1 cellular context compared by ENCODE assay signal in genomic region chr4:1802151-1802715, GRCh38.
A peak's percentile ranks its signal among the peaks of the same experiment; 100 is the strongest.
TF ChIP-seq lines count a peak whose summit lies in the region.

No MANE protein-coding gene starts in this region.

TF ChIP-seq in HepG2, 621 proteins besides CTCF, POLR2A, EP300 and RAD21 (continued from another document and continues in another):
- no peak for TF ChIP-seq ELK4 (CRISPR knock-in tag; IDR thresholded peaks at IDR 0.05; ENCODE audit: borderline replicate concordance)
- TF ChIP-seq POLR2AphosphoS5 (IDR thresholded peaks at IDR 0.05; ENCODE audit: low read depth, low read length) = no peak
- TF ChIP-seq HHEX (CRISPR knock-in tag; IDR thresholded peaks at IDR 0.05) = no peak
- TF ChIP-seq SP4 (CRISPR knock-in tag; IDR thresholded peaks at IDR 0.05) = peak; percentile 87
- no peak for TF ChIP-seq ZFP82 (CRISPR knock-in tag; IDR thresholded peaks at IDR 0.05; ENCODE audit: borderline replicate concordance)
- TF ChIP-seq CREM (IDR thresholded peaks at IDR 0.05) = peak; percentile 76; the same call in 1 of the 2 replicates
- no peak for TF ChIP-seq CREM (CRISPR knock-in tag; IDR thresholded peaks at IDR 0.05)
- no peak for TF ChIP-seq RBM22 (optimal IDR thresholded peaks at IDR 0.05; ENCODE audit: low read length)
- TF ChIP-seq ZSCAN21 (CRISPR knock-in tag; IDR thresholded peaks at IDR 0.05; ENCODE audit: borderline replicate concordance) = peak; percentile 63
- TF ChIP-seq ZNF792 (CRISPR knock-in tag; IDR thresholded peaks at IDR 0.05) = 0 out of 2 replicates have a peak, but pooled peaks have one; percentile 62
- TF ChIP-seq ZMYM4 (CRISPR knock-in tag; IDR thresholded peaks at IDR 0.05) = peak; percentile 5; the same call in 1 of the 2 replicates
- TF ChIP-seq STAT5B (CRISPR knock-in tag; IDR thresholded peaks at IDR 0.05) = no peak
- peak; percentile 67 for TF ChIP-seq MED1 (CRISPR knock-in tag; IDR thresholded peaks at IDR 0.05)
- peak; percentile 76 for TF ChIP-seq MAZ (IDR thresholded peaks at IDR 0.05; ENCODE audit: borderline replicate concordance, low read depth, low read length)
- peak; percentile 94 for TF ChIP-seq MAZ (CRISPR knock-in tag; IDR thresholded peaks at IDR 0.05; ENCODE audit: low read depth)
- no peak for TF ChIP-seq ZMAT5 (CRISPR knock-in tag; IDR thresholded peaks at IDR 0.05; ENCODE audit: borderline replicate concordance, low read depth)
- TF ChIP-seq ZBTB39 (CRISPR knock-in tag; IDR thresholded peaks at IDR 0.05) = no peak
- TF ChIP-seq FOXM1 (CRISPR knock-in tag; IDR thresholded peaks at IDR 0.05) = no peak
- no peak for TF ChIP-seq ZNF570 (CRISPR knock-in tag; IDR thresholded peaks at IDR 0.05; ENCODE audit: borderline replicate concordance)
- TF ChIP-seq CC2D1A (CRISPR knock-in tag; IDR thresholded peaks at IDR 0.05) = no peak
- no peak for TF ChIP-seq MXD3 (CRISPR knock-in tag; IDR thresholded peaks at IDR 0.05)
- TF ChIP-seq, protein P1, sequence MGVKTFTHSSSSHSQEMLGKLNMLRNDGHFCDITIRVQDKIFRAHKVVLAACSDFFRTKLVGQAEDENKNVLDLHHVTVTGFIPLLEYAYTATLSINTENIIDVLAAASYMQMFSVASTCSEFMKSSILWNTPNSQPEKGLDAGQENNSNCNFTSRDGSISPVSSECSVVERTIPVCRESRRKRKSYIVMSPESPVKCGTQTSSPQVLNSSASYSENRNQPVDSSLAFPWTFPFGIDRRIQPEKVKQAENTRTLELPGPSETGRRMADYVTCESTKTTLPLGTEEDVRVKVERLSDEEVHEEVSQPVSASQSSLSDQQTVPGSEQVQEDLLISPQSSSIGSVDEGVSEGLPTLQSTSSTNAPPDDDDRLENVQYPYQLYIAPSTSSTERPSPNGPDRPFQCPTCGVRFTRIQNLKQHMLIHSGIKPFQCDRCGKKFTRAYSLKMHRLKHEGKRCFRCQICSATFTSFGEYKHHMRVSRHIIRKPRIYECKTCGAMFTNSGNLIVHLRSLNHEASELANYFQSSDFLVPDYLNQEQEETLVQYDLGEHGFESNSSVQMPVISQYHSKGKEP (CRISPR knock-in tag; IDR thresholded peaks at IDR 0.05) = no peak
- no peak for TF ChIP-seq SNAPC5 (CRISPR knock-in tag; IDR thresholded peaks at IDR 0.05; ENCODE audit: borderline replicate concordance)
- no peak for TF ChIP-seq KDM1A (CRISPR knock-in tag; IDR thresholded peaks at IDR 0.05)
- peak; percentile 90 for TF ChIP-seq HIC2 (CRISPR knock-in tag; IDR thresholded peaks at IDR 0.05; ENCODE audit: low read depth)
- TF ChIP-seq RELA (CRISPR knock-in tag; IDR thresholded peaks at IDR 0.05) = no peak
- no peak for TF ChIP-seq ZFYVE20 (CRISPR knock-in tag; IDR thresholded peaks at IDR 0.05; ENCODE audit: borderline replicate concordance, low read depth)
- no peak for TF ChIP-seq ZNF44 (CRISPR knock-in tag; IDR thresholded peaks at IDR 0.05)
- no peak for TF ChIP-seq CENPX (CRISPR knock-in tag; IDR thresholded peaks at IDR 0.05)
- no peak for TF ChIP-seq TMF1 (CRISPR knock-in tag; IDR thresholded peaks at IDR 0.05; ENCODE audit: low read depth)
- TF ChIP-seq, protein P2, sequence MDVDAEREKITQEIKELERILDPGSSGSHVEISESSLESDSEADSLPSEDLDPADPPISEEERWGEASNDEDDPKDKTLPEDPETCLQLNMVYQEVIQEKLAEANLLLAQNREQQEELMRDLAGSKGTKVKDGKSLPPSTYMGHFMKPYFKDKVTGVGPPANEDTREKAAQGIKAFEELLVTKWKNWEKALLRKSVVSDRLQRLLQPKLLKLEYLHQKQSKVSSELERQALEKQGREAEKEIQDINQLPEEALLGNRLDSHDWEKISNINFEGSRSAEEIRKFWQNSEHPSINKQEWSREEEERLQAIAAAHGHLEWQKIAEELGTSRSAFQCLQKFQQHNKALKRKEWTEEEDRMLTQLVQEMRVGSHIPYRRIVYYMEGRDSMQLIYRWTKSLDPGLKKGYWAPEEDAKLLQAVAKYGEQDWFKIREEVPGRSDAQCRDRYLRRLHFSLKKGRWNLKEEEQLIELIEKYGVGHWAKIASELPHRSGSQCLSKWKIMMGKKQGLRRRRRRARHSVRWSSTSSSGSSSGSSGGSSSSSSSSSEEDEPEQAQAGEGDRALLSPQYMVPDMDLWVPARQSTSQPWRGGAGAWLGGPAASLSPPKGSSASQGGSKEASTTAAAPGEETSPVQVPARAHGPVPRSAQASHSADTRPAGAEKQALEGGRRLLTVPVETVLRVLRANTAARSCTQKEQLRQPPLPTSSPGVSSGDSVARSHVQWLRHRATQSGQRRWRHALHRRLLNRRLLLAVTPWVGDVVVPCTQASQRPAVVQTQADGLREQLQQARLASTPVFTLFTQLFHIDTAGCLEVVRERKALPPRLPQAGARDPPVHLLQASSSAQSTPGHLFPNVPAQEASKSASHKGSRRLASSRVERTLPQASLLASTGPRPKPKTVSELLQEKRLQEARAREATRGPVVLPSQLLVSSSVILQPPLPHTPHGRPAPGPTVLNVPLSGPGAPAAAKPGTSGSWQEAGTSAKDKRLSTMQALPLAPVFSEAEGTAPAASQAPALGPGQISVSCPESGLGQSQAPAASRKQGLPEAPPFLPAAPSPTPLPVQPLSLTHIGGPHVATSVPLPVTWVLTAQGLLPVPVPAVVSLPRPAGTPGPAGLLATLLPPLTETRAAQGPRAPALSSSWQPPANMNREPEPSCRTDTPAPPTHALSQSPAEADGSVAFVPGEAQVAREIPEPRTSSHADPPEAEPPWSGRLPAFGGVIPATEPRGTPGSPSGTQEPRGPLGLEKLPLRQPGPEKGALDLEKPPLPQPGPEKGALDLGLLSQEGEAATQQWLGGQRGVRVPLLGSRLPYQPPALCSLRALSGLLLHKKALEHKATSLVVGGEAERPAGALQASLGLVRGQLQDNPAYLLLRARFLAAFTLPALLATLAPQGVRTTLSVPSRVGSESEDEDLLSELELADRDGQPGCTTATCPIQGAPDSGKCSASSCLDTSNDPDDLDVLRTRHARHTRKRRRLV (CRISPR knock-in tag; IDR thresholded peaks at IDR 0.05) = no peak
- TF ChIP-seq, protein P3, sequence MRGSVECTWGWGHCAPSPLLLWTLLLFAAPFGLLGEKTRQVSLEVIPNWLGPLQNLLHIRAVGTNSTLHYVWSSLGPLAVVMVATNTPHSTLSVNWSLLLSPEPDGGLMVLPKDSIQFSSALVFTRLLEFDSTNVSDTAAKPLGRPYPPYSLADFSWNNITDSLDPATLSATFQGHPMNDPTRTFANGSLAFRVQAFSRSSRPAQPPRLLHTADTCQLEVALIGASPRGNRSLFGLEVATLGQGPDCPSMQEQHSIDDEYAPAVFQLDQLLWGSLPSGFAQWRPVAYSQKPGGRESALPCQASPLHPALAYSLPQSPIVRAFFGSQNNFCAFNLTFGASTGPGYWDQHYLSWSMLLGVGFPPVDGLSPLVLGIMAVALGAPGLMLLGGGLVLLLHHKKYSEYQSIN (CRISPR knock-in tag; IDR thresholded peaks at IDR 0.05; ENCODE audit: borderline replicate concordance) = no peak
- TF ChIP-seq ZNF331 (CRISPR knock-in tag; IDR thresholded peaks at IDR 0.05) = peak; percentile 57
- peak; percentile 80 for TF ChIP-seq HDAC2 (CRISPR knock-in tag; IDR thresholded peaks at IDR 0.05)
- no peak; the same call in 1 of the 2 replicates for TF ChIP-seq TFDP1 (CRISPR knock-in tag; IDR thresholded peaks at IDR 0.05; ENCODE audit: borderline replicate concordance)
- TF ChIP-seq KLF12 (CRISPR knock-in tag; IDR thresholded peaks at IDR 0.05; ENCODE audit: borderline replicate concordance) = no peak
- TF ChIP-seq ASH2L (IDR thresholded peaks at IDR 0.05; ENCODE audit: insufficient read length, low read depth, low read length) = no peak
- TF ChIP-seq, protein P4, sequence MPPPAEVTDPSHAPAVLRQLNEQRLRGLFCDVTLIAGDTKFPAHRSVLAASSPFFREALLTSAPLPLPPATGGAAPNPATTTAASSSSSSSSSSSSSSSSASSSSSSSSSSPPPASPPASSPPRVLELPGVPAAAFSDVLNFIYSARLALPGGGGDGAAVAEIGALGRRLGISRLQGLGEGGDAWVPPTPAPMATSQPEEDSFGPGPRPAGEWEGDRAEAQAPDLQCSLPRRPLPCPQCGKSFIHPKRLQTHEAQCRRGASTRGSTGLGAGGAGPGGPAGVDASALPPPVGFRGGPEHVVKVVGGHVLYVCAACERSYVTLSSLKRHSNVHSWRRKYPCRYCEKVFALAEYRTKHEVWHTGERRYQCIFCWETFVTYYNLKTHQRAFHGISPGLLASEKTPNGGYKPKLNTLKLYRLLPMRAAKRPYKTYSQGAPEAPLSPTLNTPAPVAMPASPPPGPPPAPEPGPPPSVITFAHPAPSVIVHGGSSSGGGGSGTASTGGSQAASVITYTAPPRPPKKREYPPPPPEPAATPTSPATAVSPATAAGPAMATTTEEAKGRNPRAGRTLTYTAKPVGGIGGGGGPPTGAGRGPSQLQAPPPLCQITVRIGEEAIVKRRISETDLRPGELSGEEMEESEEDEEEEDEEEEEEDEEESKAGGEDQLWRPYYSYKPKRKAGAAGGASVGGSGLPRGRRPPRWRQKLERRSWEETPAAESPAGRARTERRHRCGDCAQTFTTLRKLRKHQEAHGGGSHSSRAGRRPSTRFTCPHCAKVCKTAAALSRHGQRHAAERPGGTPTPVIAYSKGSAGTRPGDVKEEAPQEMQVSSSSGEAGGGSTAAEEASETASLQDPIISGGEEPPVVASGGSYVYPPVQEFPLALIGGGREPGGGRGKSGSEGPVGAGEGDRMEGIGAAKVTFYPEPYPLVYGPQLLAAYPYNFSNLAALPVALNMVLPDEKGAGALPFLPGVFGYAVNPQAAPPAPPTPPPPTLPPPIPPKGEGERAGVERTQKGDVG (CRISPR knock-in tag; IDR thresholded peaks at IDR 0.05; ENCODE audit: borderline replicate concordance) = no peak
- no peak for TF ChIP-seq ZNF224 (CRISPR knock-in tag; IDR thresholded peaks at IDR 0.05)
- TF ChIP-seq PAX8 (CRISPR knock-in tag; IDR thresholded peaks at IDR 0.05; ENCODE audit: borderline replicate concordance) = no peak
- no peak for TF ChIP-seq ZNF280B (CRISPR knock-in tag; IDR thresholded peaks at IDR 0.05; ENCODE audit: borderline replicate concordance)
- TF ChIP-seq ZNF776 (CRISPR knock-in tag; IDR thresholded peaks at IDR 0.05) = 0 out of 2 replicates have a peak, but pooled peaks have one; percentile 8
- TF ChIP-seq TRIM24 (CRISPR knock-in tag; IDR thresholded peaks at IDR 0.05) = no peak
- TF ChIP-seq SMYD3 (CRISPR knock-in tag; IDR thresholded peaks at IDR 0.05) = no peak
- TF ChIP-seq NR2F1 (CRISPR knock-in tag; IDR thresholded peaks at IDR 0.05) = no peak
